1 cellular context compared by ENCODE assay signal in the genomic region with DNA sequence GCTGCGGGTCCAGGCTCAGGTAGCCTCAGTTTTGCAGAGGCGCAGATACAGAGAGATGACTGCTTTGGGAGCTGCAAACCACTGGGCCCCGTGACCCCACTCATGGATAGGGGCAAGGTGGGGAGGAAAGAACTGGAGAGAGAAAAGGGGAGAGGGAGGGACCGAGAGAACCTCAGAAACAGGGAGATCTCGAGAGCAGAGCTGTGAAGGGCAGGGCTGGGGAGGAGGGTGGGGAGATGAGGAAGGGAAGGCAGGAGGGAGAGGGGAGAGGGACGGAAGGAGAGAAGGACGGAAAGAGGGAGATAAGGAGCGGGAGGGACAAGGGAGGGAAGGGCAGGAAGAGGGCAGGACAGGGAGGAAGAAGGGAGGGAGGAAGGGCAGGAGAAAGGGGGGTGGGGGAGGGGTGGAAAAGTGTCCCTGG.
A peak's percentile ranks its signal among the peaks of the same experiment; 100 is the strongest.
TF ChIP-seq lines count a peak whose summit lies in the region.

No MANE protein-coding gene starts in this region.

TF ChIP-seq in K562, 482 proteins besides CTCF, POLR2A, EP300 and RAD21 (continued from another document and continues in another):
- TF ChIP-seq HSF4 (CRISPR knock-in tag; IDR thresholded peaks at IDR 0.05; ENCODE audit: borderline replicate concordance) (no peak), ZSCAN32 (CRISPR knock-in tag; IDR thresholded peaks at IDR 0.05) (no peak), HDGF (IDR thresholded peaks at IDR 0.05) (peak; percentile 59; the same call in 1 of the 2 replicates), BCOR (IDR thresholded peaks at IDR 0.05) (no peak), DACH1 (IDR thresholded peaks at IDR 0.05; ENCODE audit: partially characterized antibody) (no peak), ZNF696 (CRISPR knock-in tag; conservative IDR thresholded peaks at IDR 0.05) (no peak), SETDB1 (IDR thresholded peaks at IDR 0.05; ENCODE audit: low read length) (no peak), SMAD4 (CRISPR knock-in tag; conservative IDR thresholded peaks at IDR 0.05) (0 out of 2 replicates have a peak, but pooled peaks have one; percentile 33), ZNF780A (CRISPR knock-in tag; IDR thresholded peaks at IDR 0.05) (no peak), KDM5B (IDR thresholded peaks at IDR 0.05; ENCODE audit: insufficient replicate concordance, low read depth, low read length) (no peak), FOXK2 (conservative IDR thresholded peaks at IDR 0.05 in 1 of 2, IDR thresholded peaks at IDR 0.05 in 1 of 2; ENCODE audit: low read depth in 2 of 2) (no peak), ZNF644 (tag; IDR thresholded peaks at IDR 0.05; ENCODE audit: low read depth) (no peak), MEF2A (IDR thresholded peaks at IDR 0.05; ENCODE audit: control insufficient read depth, low read depth, low read length) (no peak), XRCC4 (IDR thresholded peaks at IDR 0.05; ENCODE audit: extremely low read depth, insufficient read depth, insufficient read length) (no peak), NBN (IDR thresholded peaks at IDR 0.05; ENCODE audit: low read depth) (peak; percentile 69; the same call in 1 of the 2 replicates), CBFA2T2 (conservative IDR thresholded peaks at IDR 0.05) (peak; percentile 39; the same call in 1 of the 2 replicates), ZNF699 (CRISPR knock-in tag; IDR thresholded peaks at IDR 0.05; ENCODE audit: insufficient replicate concordance) (no peak), BRCA1 (IDR thresholded peaks at IDR 0.05) (no peak), BRCA1 (CRISPR knock-in tag; IDR thresholded peaks at IDR 0.05) (no peak), PURB (CRISPR knock-in tag; IDR thresholded peaks at IDR 0.05; ENCODE audit: low read depth) (no peak), MCM7 (IDR thresholded peaks at IDR 0.05) (0 out of 4 replicates have a peak, but pooled peaks of 1 of the 2 experiments have one; percentile 39), KDM1A (IDR thresholded peaks at IDR 0.05) (peak in 1 of 2 experiments; percentile 50; a peak in 1 of 4 replicates), TRIM24 (IDR thresholded peaks at IDR 0.05) (peak; percentile 50 to 54; a peak in 3 of 4 replicates), BCL6 (CRISPR knock-in tag; IDR thresholded peaks at IDR 0.05) (no peak), TAF7 (tag; IDR thresholded peaks at IDR 0.05) (no peak), NR3C1 (CRISPR knock-in tag; IDR thresholded peaks at IDR 0.05) (no peak), ZNF561 (CRISPR knock-in tag; conservative IDR thresholded peaks at IDR 0.05) (no peak), ZNF282 (CRISPR knock-in tag; IDR thresholded peaks at IDR 0.05) (no peak), MCM2 (IDR thresholded peaks at IDR 0.05; ENCODE audit: low read depth) (no peak), ZNF830 (CRISPR knock-in tag; IDR thresholded peaks at IDR 0.05) (no peak), ZNF263 (CRISPR knock-in tag; IDR thresholded peaks at IDR 0.05; ENCODE audit: borderline replicate concordance) (peak; percentile 94), NFXL1 (CRISPR knock-in tag; IDR thresholded peaks at IDR 0.05) (no peak), SMARCA5 (IDR thresholded peaks at IDR 0.05) (no peak), FOXA3 (CRISPR knock-in tag; conservative IDR thresholded peaks at IDR 0.05 in 1 of 2, IDR thresholded peaks at IDR 0.05 in 1 of 2) (no peak), RCOR1 (IDR thresholded peaks at IDR 0.05; ENCODE audit: borderline replicate concordance in 1 of 2, low read depth in 2 of 2, low read length in 2 of 2) (0 out of 4 replicates have a peak, but pooled peaks of 1 of the 2 experiments have one; percentile 44), ARID2 (IDR thresholded peaks at IDR 0.05) (no peak), SOX6 (IDR thresholded peaks at IDR 0.05) (peak; percentile 14; the same call in 1 of the 2 replicates)
- TF ChIP-seq, protein P1, sequence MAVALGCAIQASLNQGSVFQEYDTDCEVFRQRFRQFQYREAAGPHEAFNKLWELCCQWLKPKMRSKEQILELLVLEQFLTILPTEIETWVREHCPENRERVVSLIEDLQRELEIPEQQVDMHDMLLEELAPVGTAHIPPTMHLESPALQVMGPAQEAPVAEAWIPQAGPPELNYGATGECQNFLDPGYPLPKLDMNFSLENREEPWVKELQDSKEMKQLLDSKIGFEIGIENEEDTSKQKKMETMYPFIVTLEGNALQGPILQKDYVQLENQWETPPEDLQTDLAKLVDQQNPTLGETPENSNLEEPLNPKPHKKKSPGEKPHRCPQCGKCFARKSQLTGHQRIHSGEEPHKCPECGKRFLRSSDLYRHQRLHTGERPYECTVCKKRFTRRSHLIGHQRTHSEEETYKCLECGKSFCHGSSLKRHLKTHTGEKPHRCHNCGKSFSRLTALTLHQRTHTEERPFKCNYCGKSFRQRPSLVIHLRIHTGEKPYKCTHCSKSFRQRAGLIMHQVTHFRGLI (CRISPR knock-in tag; IDR thresholded peaks at IDR 0.05), result no peak
- TF ChIP-seq, protein P2, sequence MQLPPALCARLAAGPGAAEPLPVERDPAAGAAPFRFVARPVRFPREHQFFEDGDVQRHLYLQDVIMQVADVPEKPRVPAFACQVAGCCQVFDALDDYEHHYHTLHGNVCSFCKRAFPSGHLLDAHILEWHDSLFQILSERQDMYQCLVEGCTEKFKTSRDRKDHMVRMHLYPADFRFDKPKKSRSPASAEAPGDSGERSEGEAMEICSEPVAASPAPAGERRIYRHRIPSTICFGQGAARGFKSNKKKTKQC (CRISPR knock-in tag; IDR thresholded peaks at IDR 0.05), result no peak
- TF ChIP-seq, protein P3, sequence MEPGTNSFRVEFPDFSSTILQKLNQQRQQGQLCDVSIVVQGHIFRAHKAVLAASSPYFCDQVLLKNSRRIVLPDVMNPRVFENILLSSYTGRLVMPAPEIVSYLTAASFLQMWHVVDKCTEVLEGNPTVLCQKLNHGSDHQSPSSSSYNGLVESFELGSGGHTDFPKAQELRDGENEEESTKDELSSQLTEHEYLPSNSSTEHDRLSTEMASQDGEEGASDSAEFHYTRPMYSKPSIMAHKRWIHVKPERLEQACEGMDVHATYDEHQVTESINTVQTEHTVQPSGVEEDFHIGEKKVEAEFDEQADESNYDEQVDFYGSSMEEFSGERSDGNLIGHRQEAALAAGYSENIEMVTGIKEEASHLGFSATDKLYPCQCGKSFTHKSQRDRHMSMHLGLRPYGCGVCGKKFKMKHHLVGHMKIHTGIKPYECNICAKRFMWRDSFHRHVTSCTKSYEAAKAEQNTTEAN (CRISPR knock-in tag; IDR thresholded peaks at IDR 0.05), result no peak
- TF ChIP-seq, protein P4, sequence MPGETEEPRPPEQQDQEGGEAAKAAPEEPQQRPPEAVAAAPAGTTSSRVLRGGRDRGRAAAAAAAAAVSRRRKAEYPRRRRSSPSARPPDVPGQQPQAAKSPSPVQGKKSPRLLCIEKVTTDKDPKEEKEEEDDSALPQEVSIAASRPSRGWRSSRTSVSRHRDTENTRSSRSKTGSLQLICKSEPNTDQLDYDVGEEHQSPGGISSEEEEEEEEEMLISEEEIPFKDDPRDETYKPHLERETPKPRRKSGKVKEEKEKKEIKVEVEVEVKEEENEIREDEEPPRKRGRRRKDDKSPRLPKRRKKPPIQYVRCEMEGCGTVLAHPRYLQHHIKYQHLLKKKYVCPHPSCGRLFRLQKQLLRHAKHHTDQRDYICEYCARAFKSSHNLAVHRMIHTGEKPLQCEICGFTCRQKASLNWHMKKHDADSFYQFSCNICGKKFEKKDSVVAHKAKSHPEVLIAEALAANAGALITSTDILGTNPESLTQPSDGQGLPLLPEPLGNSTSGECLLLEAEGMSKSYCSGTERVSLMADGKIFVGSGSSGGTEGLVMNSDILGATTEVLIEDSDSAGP (CRISPR knock-in tag; IDR thresholded peaks at IDR 0.05), result no peak
- TF ChIP-seq, protein P5, sequence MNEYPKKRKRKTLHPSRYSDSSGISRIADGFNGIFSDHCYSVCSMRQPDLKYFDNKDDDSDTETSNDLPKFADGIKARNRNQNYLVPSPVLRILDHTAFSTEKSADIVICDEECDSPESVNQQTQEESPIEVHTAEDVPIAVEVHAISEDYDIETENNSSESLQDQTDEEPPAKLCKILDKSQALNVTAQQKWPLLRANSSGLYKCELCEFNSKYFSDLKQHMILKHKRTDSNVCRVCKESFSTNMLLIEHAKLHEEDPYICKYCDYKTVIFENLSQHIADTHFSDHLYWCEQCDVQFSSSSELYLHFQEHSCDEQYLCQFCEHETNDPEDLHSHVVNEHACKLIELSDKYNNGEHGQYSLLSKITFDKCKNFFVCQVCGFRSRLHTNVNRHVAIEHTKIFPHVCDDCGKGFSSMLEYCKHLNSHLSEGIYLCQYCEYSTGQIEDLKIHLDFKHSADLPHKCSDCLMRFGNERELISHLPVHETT (CRISPR knock-in tag; conservative IDR thresholded peaks at IDR 0.05 in 1 of 2, IDR thresholded peaks at IDR 0.05 in 1 of 2), result no peak
- TF ChIP-seq, protein P6, sequence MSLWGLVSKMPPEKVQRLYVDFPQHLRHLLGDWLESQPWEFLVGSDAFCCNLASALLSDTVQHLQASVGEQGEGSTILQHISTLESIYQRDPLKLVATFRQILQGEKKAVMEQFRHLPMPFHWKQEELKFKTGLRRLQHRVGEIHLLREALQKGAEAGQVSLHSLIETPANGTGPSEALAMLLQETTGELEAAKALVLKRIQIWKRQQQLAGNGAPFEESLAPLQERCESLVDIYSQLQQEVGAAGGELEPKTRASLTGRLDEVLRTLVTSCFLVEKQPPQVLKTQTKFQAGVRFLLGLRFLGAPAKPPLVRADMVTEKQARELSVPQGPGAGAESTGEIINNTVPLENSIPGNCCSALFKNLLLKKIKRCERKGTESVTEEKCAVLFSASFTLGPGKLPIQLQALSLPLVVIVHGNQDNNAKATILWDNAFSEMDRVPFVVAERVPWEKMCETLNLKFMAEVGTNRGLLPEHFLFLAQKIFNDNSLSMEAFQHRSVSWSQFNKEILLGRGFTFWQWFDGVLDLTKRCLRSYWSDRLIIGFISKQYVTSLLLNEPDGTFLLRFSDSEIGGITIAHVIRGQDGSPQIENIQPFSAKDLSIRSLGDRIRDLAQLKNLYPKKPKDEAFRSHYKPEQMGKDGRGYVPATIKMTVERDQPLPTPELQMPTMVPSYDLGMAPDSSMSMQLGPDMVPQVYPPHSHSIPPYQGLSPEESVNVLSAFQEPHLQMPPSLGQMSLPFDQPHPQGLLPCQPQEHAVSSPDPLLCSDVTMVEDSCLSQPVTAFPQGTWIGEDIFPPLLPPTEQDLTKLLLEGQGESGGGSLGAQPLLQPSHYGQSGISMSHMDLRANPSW (CRISPR knock-in tag; IDR thresholded peaks at IDR 0.05), result no peak
- TF ChIP-seq, protein P7, sequence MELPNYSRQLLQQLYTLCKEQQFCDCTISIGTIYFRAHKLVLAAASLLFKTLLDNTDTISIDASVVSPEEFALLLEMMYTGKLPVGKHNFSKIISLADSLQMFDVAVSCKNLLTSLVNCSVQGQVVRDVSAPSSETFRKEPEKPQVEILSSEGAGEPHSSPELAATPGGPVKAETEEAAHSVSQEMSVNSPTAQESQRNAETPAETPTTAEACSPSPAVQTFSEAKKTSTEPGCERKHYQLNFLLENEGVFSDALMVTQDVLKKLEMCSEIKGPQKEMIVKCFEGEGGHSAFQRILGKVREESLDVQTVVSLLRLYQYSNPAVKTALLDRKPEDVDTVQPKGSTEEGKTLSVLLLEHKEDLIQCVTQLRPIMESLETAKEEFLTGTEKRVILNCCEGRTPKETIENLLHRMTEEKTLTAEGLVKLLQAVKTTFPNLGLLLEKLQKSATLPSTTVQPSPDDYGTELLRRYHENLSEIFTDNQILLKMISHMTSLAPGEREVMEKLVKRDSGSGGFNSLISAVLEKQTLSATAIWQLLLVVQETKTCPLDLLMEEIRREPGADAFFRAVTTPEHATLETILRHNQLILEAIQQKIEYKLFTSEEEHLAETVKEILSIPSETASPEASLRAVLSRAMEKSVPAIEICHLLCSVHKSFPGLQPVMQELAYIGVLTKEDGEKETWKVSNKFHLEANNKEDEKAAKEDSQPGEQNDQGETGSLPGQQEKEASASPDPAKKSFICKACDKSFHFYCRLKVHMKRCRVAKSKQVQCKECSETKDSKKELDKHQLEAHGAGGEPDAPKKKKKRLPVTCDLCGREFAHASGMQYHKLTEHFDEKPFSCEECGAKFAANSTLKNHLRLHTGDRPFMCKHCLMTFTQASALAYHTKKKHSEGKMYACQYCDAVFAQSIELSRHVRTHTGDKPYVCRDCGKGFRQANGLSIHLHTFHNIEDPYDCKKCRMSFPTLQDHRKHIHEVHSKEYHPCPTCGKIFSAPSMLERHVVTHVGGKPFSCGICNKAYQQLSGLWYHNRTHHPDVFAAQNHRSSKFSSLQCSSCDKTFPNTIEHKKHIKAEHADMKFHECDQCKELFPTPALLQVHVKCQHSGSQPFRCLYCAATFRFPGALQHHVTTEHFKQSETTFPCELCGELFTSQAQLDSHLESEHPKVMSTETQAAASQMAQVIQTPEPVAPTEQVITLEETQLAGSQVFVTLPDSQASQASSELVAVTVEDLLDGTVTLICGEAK (IDR thresholded peaks at IDR 0.05), result peak; percentile 30; the same call in 1 of the 2 replicates
- TF ChIP-seq, protein P7 (CRISPR knock-in tag; IDR thresholded peaks at IDR 0.05), result no peak
